In genomic region chr1:26782521-26783212, GRCh38 we compare ENCODE assay signal across 8 cellular contexts. TPM values are rescaled to one million over a fixed set of nuclear protein-coding genes. Genes with fewer than 3 reads are reported as not detected.
DNase-seq lines count a peak whose midpoint lies in the region; ATAC-seq and TF ChIP-seq lines count a peak whose summit lies in the region.
"Had no signal": no experiment of that assay in that cellular context is flagged by ENCODE, and none has a peak within 500 bp of the region (broad histone marks: within the 10 kb centered on the region; RNA-seq: fewer than 3 reads in every experiment).

No MANE protein-coding gene starts in this region.

- no peak overlapping the region for H3K4me3 Mint-ChIP-seq in T-helper 17 cell
- peak overlapping the region; percentile 12 for H3K4me3 Mint-ChIP-seq in endothelial cell (ENCODE audit: unreplicated experiment)
- H3K4me3 Mint-ChIP-seq: neural progenitor cell had no signal

- H3K27ac ChIP-seq in HCT116 (ENCODE audit: low read depth, low read length) (no peak overlapping the region), smooth muscle cell (ENCODE audit: low read depth) (peak overlapping the region; percentile 95), mesendoderm (ENCODE audit: low read depth, low read length) (no peak overlapping the region)

- peak overlapping the region; percentile 89 for H3K27ac Mint-ChIP-seq in T-helper 17 cell
- H3K27ac Mint-ChIP-seq in endothelial cell (ENCODE audit: unreplicated experiment): peak overlapping the region; percentile 14

- H3K9me2 ChIP-seq in HCT116 (ENCODE audit: insufficient read depth): no peaks in the 10 kb centered on the region

- H2AFZ ChIP-seq in HCT116 (ENCODE audit: low read depth, low read length, poor library complexity, severe bottlenecking): no peak overlapping the region
- H2AFZ ChIP-seq in smooth muscle cell (ENCODE audit: low read depth): no peak overlapping the region
- H2AFZ ChIP-seq: neural progenitor cell had no signal

- BruUV-seq in HCT116 (replicated peaks; lab: Mats Ljungman, UMichigan): no TSS peak

- H3K79me2 ChIP-seq in HCT116 (ENCODE audit: insufficient read depth, low read length) (peaks cover 8% of the 10 kb centered on the region), smooth muscle cell (ENCODE audit: low read depth) (peaks cover 17% of the 10 kb centered on the region), mesendoderm (ENCODE audit: control insufficient read depth, insufficient read depth, low read length) (peaks cover 1% of the 10 kb centered on the region)

- peaks cover 44% of the 10 kb centered on the region for H3F3A ChIP-seq in smooth muscle cell (ENCODE audit: low read depth)

- TF ChIP-seq POLR2A in HCT116 (IDR thresholded peaks at IDR 0.05; ENCODE audit: borderline replicate concordance, extremely low read depth, insufficient read depth, insufficient read length): no peak

- H2BK15ac ChIP-seq in mesendoderm (replicated peaks; ENCODE audit: low read depth): no peak overlapping the region

- no peaks in the 10 kb centered on the region for H3K27me3 ChIP-seq in HCT116 (ENCODE audit: insufficient read depth, low read length)
- no peaks in the 10 kb centered on the region for H3K27me3 ChIP-seq in smooth muscle cell (ENCODE audit: low read depth)
- no peaks in the 10 kb centered on the region for H3K27me3 ChIP-seq in mesendoderm (ENCODE audit: insufficient read depth, low read length, poor library complexity)
- H3K27me3 ChIP-seq: neural progenitor cell had no signal

- 82% methylated on average over 3 of the region's 3 CpGs for WGBS in smooth muscle cell (ENCODE audit: low lambda C conversion rate)
- no CpG with 5 or more reads among the region's 3 CpGs for WGBS in mesendoderm (ENCODE audit: extremely low coverage, insufficient coverage, low lambda C conversion rate)

- TF ChIP-seq CTCF in HCT116 (IDR thresholded peaks at IDR 0.05 in 2 of 3, conservative IDR thresholded peaks at IDR 0.05 in 1 of 3; ENCODE audit: borderline replicate concordance in 1 of 3, insufficient read depth in 1 of 3, low read depth in 2 of 3, low read length in 2 of 3) (no peak), endothelial cell (IDR thresholded peaks at IDR 0.05; ENCODE audit: unreplicated experiment) (no peak), smooth muscle cell (IDR thresholded peaks at IDR 0.05; ENCODE audit: borderline replicate concordance, insufficient read depth, poor library complexity, severe bottlenecking) (no peak)

- no peak overlapping the region for H2BK5ac ChIP-seq in mesendoderm (ENCODE audit: low read length)

- no peak for TF ChIP-seq RAD21 in HCT116 (IDR thresholded peaks at IDR 0.05; ENCODE audit: low read depth)

- H3K4me1 Mint-ChIP-seq in T-helper 17 cell: peaks cover 56% of the 10 kb centered on the region
- H3K4me1 Mint-ChIP-seq in endothelial cell (ENCODE audit: unreplicated experiment): peaks cover 55% of the 10 kb centered on the region

- peaks cover 21 to 34% of the 10 kb centered on the region in 2 experiments; a peak in 3 of 4 replicates for H3K36me3 ChIP-seq in HCT116 (ENCODE audit: control insufficient read depth in 1 of 2, insufficient read depth in 2 of 2, low read length in 2 of 2)
- peaks cover 6% of the 10 kb centered on the region for H3K36me3 ChIP-seq in smooth muscle cell (ENCODE audit: low read depth)
- peaks cover 25% of the 10 kb centered on the region for H3K36me3 ChIP-seq in mesendoderm (ENCODE audit: control insufficient read depth, insufficient read depth, low read length)

- H3K4me3 ChIP-seq in HCT116 (replicated peaks in 1 of 2; ENCODE audit: low read depth in 1 of 2, low read length in 2 of 2) (no peak overlapping the region), smooth muscle cell (no peak overlapping the region), mesendoderm (ENCODE audit: low read length) (no peak overlapping the region)
- H3K4me3 ChIP-seq: neural progenitor cell had no signal

- ATAC-seq in HCT116 (no peak), T-helper 17 cell (no peak)

- H4K5ac ChIP-seq in mesendoderm (ENCODE audit: low read length): no peak overlapping the region

- H3K4me2 ChIP-seq in HCT116 (ENCODE audit: low read length) (no peak overlapping the region), smooth muscle cell (no peak overlapping the region), mesendoderm (ENCODE audit: low read length) (no peak overlapping the region)
- H3K4me2 ChIP-seq: neural progenitor cell had no signal

- H3K9ac ChIP-seq in HCT116 (ENCODE audit: low read length) (no peak overlapping the region), smooth muscle cell (ENCODE audit: low read depth) (no peak overlapping the region), mesendoderm (ENCODE audit: low read length) (no peak overlapping the region)
- H3K9ac ChIP-seq: neural progenitor cell had no signal

- no peak overlapping the region for H3K56ac ChIP-seq in mesendoderm (ENCODE audit: low read length)

- H3K9me3 ChIP-seq in HCT116 (ENCODE audit: control insufficient read depth in 1 of 2, insufficient read depth in 1 of 2, low read depth in 1 of 2, low read length in 2 of 2): no peaks in the 10 kb centered on the region
- no peaks in the 10 kb centered on the region for H3K9me3 ChIP-seq in T-helper 17 cell (ENCODE audit: control insufficient read depth, low read length, poor library complexity, severe bottlenecking)
- no peaks in the 10 kb centered on the region for H3K9me3 ChIP-seq in smooth muscle cell (replicated peaks; ENCODE audit: low read depth)

- no peak overlapping the region for H2AK5ac ChIP-seq in mesendoderm (ENCODE audit: low read length)

- no peak overlapping the region for H4K8ac ChIP-seq in mesendoderm (ENCODE audit: low read depth, low read length)

- peaks cover 15% of the 10 kb centered on the region for H3K79me1 ChIP-seq in mesendoderm (ENCODE audit: low read length)

- H4K20me1 ChIP-seq in HCT116 (ENCODE audit: insufficient read depth): 0 out of 2 replicates have a peak, but pooled peaks cover 3% of the 10 kb centered on the region
- peaks cover 42% of the 10 kb centered on the region for H4K20me1 ChIP-seq in smooth muscle cell (ENCODE audit: low read depth)

- no peak overlapping the region for H3K4ac ChIP-seq in mesendoderm (ENCODE audit: low read depth, low read length)

- no peak overlapping the region for H2BK120ac ChIP-seq in mesendoderm (ENCODE audit: low read depth, low read length)

- RAD21 ChIA-PET in HCT116 (lab: Charles Lee; ENCODE audit: low non-redundant PET in 1 of 2, low total read pairs in 2 of 2, uncharacterized antibody in 2 of 2, unreplicated experiment in 2 of 2): no interaction called here

- H3K4me1 ChIP-seq in HCT116 (ENCODE audit: control insufficient read depth in 1 of 2, insufficient read depth in 2 of 2, low read length in 2 of 2) (peaks cover 21 to 47% of the 10 kb centered on the region in 2 experiments), smooth muscle cell (ENCODE audit: low read depth) (peaks cover 22% of the 10 kb centered on the region), mesendoderm (ENCODE audit: control insufficient read depth, low read depth, low read length) (peaks cover 10% of the 10 kb centered on the region)

- POLR2A ChIA-PET in HCT116 (lab: Charles Lee): no interaction called here

- no peaks in the 10 kb centered on the region for H3K9me3 Mint-ChIP-seq in endothelial cell (ENCODE audit: unreplicated experiment)
- H3K9me3 Mint-ChIP-seq: neural progenitor cell had no signal

- H3K27me3 Mint-ChIP-seq in T-helper 17 cell (no peaks in the 10 kb centered on the region), endothelial cell (ENCODE audit: unreplicated experiment) (peaks cover 16% of the 10 kb centered on the region)

- H3K36me3 Mint-ChIP-seq in T-helper 17 cell (ENCODE audit: low read depth) (peaks cover 13% of the 10 kb centered on the region), endothelial cell (ENCODE audit: low read depth, unreplicated experiment) (peaks cover 33% of the 10 kb centered on the region)

- H3K18ac ChIP-seq in mesendoderm (ENCODE audit: low read length): no peak overlapping the region

- intact Hi-C loops in HCT116 (cut with micrococcal nuclease): no loop called here

- no peak overlapping the region for H3K23ac ChIP-seq in mesendoderm (ENCODE audit: low read length)

- CTCF ChIA-PET in HCT116 (lab: Charles Lee): interaction anchor here (1.0 kb wide), 1 partner anchor 181 kb away, joined by 3 read pairs; no protein-coding TSS in a partner anchor

- no peak for DNase-seq in HCT116 (ENCODE audit: low read depth, low spot score)
- no peak for DNase-seq in T-helper 17 cell
- DNase-seq in endothelial cell (ENCODE audit: low spot score): no peak
- no peak for DNase-seq in smooth muscle cell (lab: John Stamatoyannopoulos, UW; ENCODE audit: unreplicated experiment)
- no peak for DNase-seq in retina
- DNase-seq in mesendoderm: no peak
- no peak for DNase-seq in 8988T

TF ChIP-seq in HCT116, 20 proteins besides CTCF, POLR2A, EP300 and RAD21:
- TF ChIP-seq POLR2AphosphoS5 (IDR thresholded peaks at IDR 0.05; ENCODE audit: low read depth, low read length): peak; percentile 7; the same call in 1 of the 2 replicates
- TF ChIP-seq CBX3 (IDR thresholded peaks at IDR 0.05; ENCODE audit: low read depth): no peak

RNA-seq across cellular contexts. Expression of gene PIGV, which starts 5.1 kb away (rescaled TPM):
- 13.2 TPM for total RNA-seq in HCT116 (2021; ENCODE audit: unreplicated experiment)
- polyA plus RNA-seq in HCT116 (2012): 13.8 and 16.8 TPM in 2 replicates
- total RNA-seq in T-helper 17 cell: 10 to 100 TPM; 12.0 to 14.3 TPM
- 7.6 TPM for total RNA-seq in endothelial cell (ENCODE audit: unreplicated experiment)
- total RNA-seq in smooth muscle cell: 9.9 and 13.8 TPM in 2 replicates
- 8.7 and 9.4 TPM in 2 replicates for polyA plus RNA-seq in smooth muscle cell
- polyA plus RNA-seq in mesendoderm (2013, experiment 1 of 2): 3.6 TPM
- 3.5 TPM for polyA plus RNA-seq in mesendoderm (2013, experiment 2 of 2)

RNA-seq across cellular contexts. Expression of gene ZDHHC18, which starts 43.8 kb away (rescaled TPM):
- total RNA-seq in HCT116 (2021; ENCODE audit: unreplicated experiment): 24.4 TPM
- 30.7 and 39.9 TPM in 2 replicates for polyA plus RNA-seq in HCT116 (2012)
- 10 to 100 TPM; 70.2 to 71.2 TPM for total RNA-seq in T-helper 17 cell
- total RNA-seq in endothelial cell (ENCODE audit: unreplicated experiment): 32.4 TPM
- 16.7 and 52.5 TPM in 2 replicates for total RNA-seq in smooth muscle cell
- polyA plus RNA-seq in smooth muscle cell: 20.3 and 20.8 TPM in 2 replicates
- 25.7 TPM for polyA plus RNA-seq in mesendoderm (2013, experiment 1 of 2)
- 26.8 TPM for polyA plus RNA-seq in mesendoderm (2013, experiment 2 of 2)
